In genomic region chr19:47895165-47895782, GRCh38 we compare ENCODE assay signal across 18 cellular contexts. TPM values are rescaled to one million over a fixed set of nuclear protein-coding genes. Genes with fewer than 3 reads are reported as not detected.
DNase-seq lines count a peak whose midpoint lies in the region; ATAC-seq and TF ChIP-seq lines count a peak whose summit lies in the region.
"Had no signal": no experiment of that assay in that cellular context is flagged by ENCODE, and none has a peak within 500 bp of the region (broad histone marks: within the 10 kb centered on the region; RNA-seq: fewer than 3 reads in every experiment).

No MANE protein-coding gene starts in this region.

- peaks cover 0 to 10% (median 0%) of the 10 kb centered on the region in 5 donors for H3K36me3 Mint-ChIP-seq in naive thymus-derived CD4-positive, alpha-beta T cell
- H3K36me3 Mint-ChIP-seq: CD14-positive monocyte; CD8-positive, alpha-beta T cell had no signal

- DNase-seq in amniotic epithelial cell (ENCODE audit: low read depth): peak; percentile 18
- DNase-seq in fibroblast of peridontal ligament (ENCODE audit: extremely low read depth): peak; percentile 1
- peak; percentile 48 to 83 (median 82) for DNase-seq in right lobe of liver
- no peak for DNase-seq in stimulated activated CD4-positive, alpha-beta T cell treated with anti-CD3 and anti-CD28 coated beads, Interleukin-1b, Interleukin-23, amount 100 ng/mL, for 48 hours
- no peak for DNase-seq in naive thymus-derived CD4-positive, alpha-beta T cell
- DNase-seq in heart left ventricle: no peak
- DNase-seq: CD8-positive, alpha-beta T cell; COR-L47; DMS153; DMS79 treated with DMSO at 0.1 percent for 48 hours; EL; GM23248; H9 had no signal

- H3K27ac Mint-ChIP-seq in naive thymus-derived CD4-positive, alpha-beta T cell: no peak overlapping the region
- H3K27ac Mint-ChIP-seq: CD14-positive monocyte; CD8-positive, alpha-beta T cell; H9 had no signal

- H3K9me3 ChIP-seq in right lobe of liver (no peaks in the 10 kb centered on the region), heart left ventricle (peaks cover 0 to 25% (median 6%) of the 10 kb centered on the region in 12 donors)
- no peaks in the 10 kb centered on the region for H3K9me3 ChIP-seq in naive thymus-derived CD4-positive, alpha-beta T cell (ENCODE audit: control insufficient read depth in 2 of 3, low read length in 3 of 3)

- H3K36me3 ChIP-seq in right lobe of liver (no peaks in the 10 kb centered on the region), heart left ventricle (no peaks in the 10 kb centered on the region)
- H3K36me3 ChIP-seq in naive thymus-derived CD4-positive, alpha-beta T cell (ENCODE audit: control insufficient read depth in 2 of 3, insufficient read depth in 3 of 3, low read length in 3 of 3): no peaks in the 10 kb centered on the region

- H3K4me3 Mint-ChIP-seq in naive thymus-derived CD4-positive, alpha-beta T cell: no peak overlapping the region
- H3K4me3 Mint-ChIP-seq: CD14-positive monocyte; CD8-positive, alpha-beta T cell; H9 had no signal

- H3K27me3 Mint-ChIP-seq in naive thymus-derived CD4-positive, alpha-beta T cell: peaks cover 0 to 8% (median 4%) of the 10 kb centered on the region in 5 donors

- ATAC-seq in right lobe of liver (peak; percentile 38 to 72 (median 56)), HG02981 (IDR thresholded peaks at IDR 0.05; ENCODE audit: unreplicated experiment) (no peak), heart left ventricle (no peak)
- no peak for ATAC-seq in naive thymus-derived CD4-positive, alpha-beta T cell
- ATAC-seq: CD8-positive, alpha-beta T cell had no signal

- TF ChIP-seq POLR2A in right lobe of liver (IDR thresholded peaks at IDR 0.05) (peak; percentile 40), heart left ventricle (IDR thresholded peaks at IDR 0.05) (no peak)

- peaks cover 0 to 49% (median 18%) of the 10 kb centered on the region in 4 donors for H3K4me1 ChIP-seq in right lobe of liver
- no peaks in the 10 kb centered on the region for H3K4me1 ChIP-seq in naive thymus-derived CD4-positive, alpha-beta T cell (ENCODE audit: control insufficient read depth in 2 of 2, insufficient read depth in 2 of 2, low read length in 2 of 2)
- H3K4me1 ChIP-seq in heart left ventricle: no peaks in the 10 kb centered on the region

- intact Hi-C loops in right lobe of liver (cut with DNase I): no loop called here
- intact Hi-C loops in naive thymus-derived CD4-positive, alpha-beta T cell (cut with micrococcal nuclease): no loop called here
- intact Hi-C loops in heart left ventricle (cut with DNase I): no loop called here

- peaks cover 0 to 12% (median 4%) of the 10 kb centered on the region in 11 donors for H3K9me3 Mint-ChIP-seq in naive thymus-derived CD4-positive, alpha-beta T cell
- H3K9me3 Mint-ChIP-seq: CD8-positive, alpha-beta T cell had no signal

- H3K27ac ChIP-seq in right lobe of liver: peak overlapping the region; percentile 60 to 93 (median 92)
- no peak overlapping the region for H3K27ac ChIP-seq in naive thymus-derived CD4-positive, alpha-beta T cell (ENCODE audit: low read depth, low read length)
- H3K27ac ChIP-seq in heart left ventricle: no peak overlapping the region
- H3K27ac ChIP-seq: GM23248 had no signal

- TF ChIP-seq CTCF in right lobe of liver (IDR thresholded peaks at IDR 0.05): no peak
- TF ChIP-seq CTCF in heart left ventricle (IDR thresholded peaks at IDR 0.05): no peak

- POLR2A ChIA-PET in naive thymus-derived CD4-positive, alpha-beta T cell (lab: Charles Lee): no interaction called here

- H3K27me3 ChIP-seq in right lobe of liver (no peaks in the 10 kb centered on the region), heart left ventricle (peaks cover 0 to 12% (median 0%) of the 10 kb centered on the region in 9 donors)
- H3K27me3 ChIP-seq in naive thymus-derived CD4-positive, alpha-beta T cell (ENCODE audit: control insufficient read depth in 2 of 2, insufficient read depth in 2 of 2, low read length in 2 of 2): no peaks in the 10 kb centered on the region

- CTCF ChIA-PET in naive thymus-derived CD4-positive, alpha-beta T cell (lab: Charles Lee): no interaction called here

- H3K4me3 ChIP-seq in right lobe of liver (no peak overlapping the region), heart left ventricle (no peak overlapping the region)
- no peak overlapping the region for H3K4me3 ChIP-seq in naive thymus-derived CD4-positive, alpha-beta T cell (ENCODE audit: low read length)
- H3K4me3 ChIP-seq: GM23248 had no signal

- H3K4me1 Mint-ChIP-seq in naive thymus-derived CD4-positive, alpha-beta T cell: peaks cover 0 to 3% (median 0%) of the 10 kb centered on the region in 7 donors
- H3K4me1 Mint-ChIP-seq: CD14-positive monocyte had no signal

- WGBS in right lobe of liver (ENCODE audit: insufficient coverage, low coverage, low lambda C conversion rate, missing lambda C conversion rate): 36% methylated on average over 5 of the region's 5 CpGs
- 88 to 97% (median 94%) methylated on average over 5 of the region's 5 CpGs for WGBS in heart left ventricle, 4 donors

RNA-seq across cellular contexts. Expression of gene SULT2A1, which starts 9.2 kb away (rescaled TPM):
- total RNA-seq in right lobe of liver (1,000 to 10,000 TPM in 1 of 6 experiments, 100 to 1,000 TPM in 5; 156 to 1,019 (median 382) TPM), heart left ventricle (not detected)
- not detected for total RNA-seq in naive thymus-derived CD4-positive, alpha-beta T cell
- not detected for polyA plus RNA-seq in naive thymus-derived CD4-positive, alpha-beta T cell
- not detected for polyA plus RNA-seq in heart left ventricle
- total RNA-seq: A673; CD8-positive, alpha-beta T cell; GM23248; H9; HT1080 had no signal
- polyA plus RNA-seq: BJ, CD14-positive monocyte, GM23248 had no signal

RNA-seq across cellular contexts. Expression of gene TPRX2, which starts 36.2 kb away (rescaled TPM):
- total RNA-seq in right lobe of liver (not detected), heart left ventricle (not detected)
- not detected for total RNA-seq in naive thymus-derived CD4-positive, alpha-beta T cell
- polyA plus RNA-seq in naive thymus-derived CD4-positive, alpha-beta T cell: not detected
- not detected for polyA plus RNA-seq in heart left ventricle
- total RNA-seq: A673; CD8-positive, alpha-beta T cell; GM23248; H9; HT1080 had no signal
- polyA plus RNA-seq: BJ, CD14-positive monocyte, GM23248 had no signal

Comparison
In these comparisons a context has a peak if more than half of its experiments do, and no peak if none do; other contexts are left out.
1. DNase-seq: peak in amniotic epithelial cell (single experiment), fibroblast of peridontal ligament (single experiment) and right lobe of liver (3 of 3); none in stimulated activated CD4-positive, alpha-beta T cell treated with anti-CD3 and anti-CD28 coated beads, Interleukin-1b, Interleukin-23, amount 100 ng/mL, for 48 hours (single experiment), naive thymus-derived CD4-positive, alpha-beta T cell (0 of 9) and heart left ventricle (0 of 5).
2. ATAC-seq: peak in right lobe of liver (4 of 4); none in HG02981 (single experiment), naive thymus-derived CD4-positive, alpha-beta T cell (single experiment) and heart left ventricle (0 of 4).
3. H3K27ac ChIP-seq: peak in right lobe of liver (3 of 3); none in naive thymus-derived CD4-positive, alpha-beta T cell (single experiment) and heart left ventricle (0 of 12).
4. RNA of gene SULT2A1, which starts 9.2 kb away (total RNA-seq): 156 to 1,019 TPM in right lobe of liver; not detected in naive thymus-derived CD4-positive, alpha-beta T cell and not detected in heart left ventricle; every median in the first group is over 100 times any median in the second.